Comparison of ENCODE assay signal across 1 cellular context in the genomic region with DNA sequence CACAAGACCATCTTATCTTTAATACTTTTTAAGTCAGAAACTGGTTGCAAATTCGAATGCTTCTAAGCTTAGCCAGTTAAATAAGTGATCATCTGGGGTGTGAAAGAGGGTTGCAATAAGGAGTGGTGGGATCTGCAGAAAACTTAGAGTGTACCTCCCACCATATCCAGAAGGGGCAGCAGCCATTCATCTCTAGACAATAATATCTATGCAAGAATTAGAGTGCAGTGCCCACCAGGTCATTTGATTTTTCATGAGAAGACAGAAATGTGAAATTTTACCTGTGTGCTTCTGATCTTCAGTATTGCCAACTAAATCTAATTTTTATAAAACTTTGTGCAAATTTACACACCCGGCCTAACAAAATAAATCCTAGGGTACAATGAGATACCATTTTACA.
TF ChIP-seq lines count a peak whose summit lies in the region.

No MANE protein-coding gene starts in this region.

TF ChIP-seq in H1, 55 proteins besides CTCF, POLR2A, EP300 and RAD21 (continued from another document):
- TF ChIP-seq, protein P1, sequence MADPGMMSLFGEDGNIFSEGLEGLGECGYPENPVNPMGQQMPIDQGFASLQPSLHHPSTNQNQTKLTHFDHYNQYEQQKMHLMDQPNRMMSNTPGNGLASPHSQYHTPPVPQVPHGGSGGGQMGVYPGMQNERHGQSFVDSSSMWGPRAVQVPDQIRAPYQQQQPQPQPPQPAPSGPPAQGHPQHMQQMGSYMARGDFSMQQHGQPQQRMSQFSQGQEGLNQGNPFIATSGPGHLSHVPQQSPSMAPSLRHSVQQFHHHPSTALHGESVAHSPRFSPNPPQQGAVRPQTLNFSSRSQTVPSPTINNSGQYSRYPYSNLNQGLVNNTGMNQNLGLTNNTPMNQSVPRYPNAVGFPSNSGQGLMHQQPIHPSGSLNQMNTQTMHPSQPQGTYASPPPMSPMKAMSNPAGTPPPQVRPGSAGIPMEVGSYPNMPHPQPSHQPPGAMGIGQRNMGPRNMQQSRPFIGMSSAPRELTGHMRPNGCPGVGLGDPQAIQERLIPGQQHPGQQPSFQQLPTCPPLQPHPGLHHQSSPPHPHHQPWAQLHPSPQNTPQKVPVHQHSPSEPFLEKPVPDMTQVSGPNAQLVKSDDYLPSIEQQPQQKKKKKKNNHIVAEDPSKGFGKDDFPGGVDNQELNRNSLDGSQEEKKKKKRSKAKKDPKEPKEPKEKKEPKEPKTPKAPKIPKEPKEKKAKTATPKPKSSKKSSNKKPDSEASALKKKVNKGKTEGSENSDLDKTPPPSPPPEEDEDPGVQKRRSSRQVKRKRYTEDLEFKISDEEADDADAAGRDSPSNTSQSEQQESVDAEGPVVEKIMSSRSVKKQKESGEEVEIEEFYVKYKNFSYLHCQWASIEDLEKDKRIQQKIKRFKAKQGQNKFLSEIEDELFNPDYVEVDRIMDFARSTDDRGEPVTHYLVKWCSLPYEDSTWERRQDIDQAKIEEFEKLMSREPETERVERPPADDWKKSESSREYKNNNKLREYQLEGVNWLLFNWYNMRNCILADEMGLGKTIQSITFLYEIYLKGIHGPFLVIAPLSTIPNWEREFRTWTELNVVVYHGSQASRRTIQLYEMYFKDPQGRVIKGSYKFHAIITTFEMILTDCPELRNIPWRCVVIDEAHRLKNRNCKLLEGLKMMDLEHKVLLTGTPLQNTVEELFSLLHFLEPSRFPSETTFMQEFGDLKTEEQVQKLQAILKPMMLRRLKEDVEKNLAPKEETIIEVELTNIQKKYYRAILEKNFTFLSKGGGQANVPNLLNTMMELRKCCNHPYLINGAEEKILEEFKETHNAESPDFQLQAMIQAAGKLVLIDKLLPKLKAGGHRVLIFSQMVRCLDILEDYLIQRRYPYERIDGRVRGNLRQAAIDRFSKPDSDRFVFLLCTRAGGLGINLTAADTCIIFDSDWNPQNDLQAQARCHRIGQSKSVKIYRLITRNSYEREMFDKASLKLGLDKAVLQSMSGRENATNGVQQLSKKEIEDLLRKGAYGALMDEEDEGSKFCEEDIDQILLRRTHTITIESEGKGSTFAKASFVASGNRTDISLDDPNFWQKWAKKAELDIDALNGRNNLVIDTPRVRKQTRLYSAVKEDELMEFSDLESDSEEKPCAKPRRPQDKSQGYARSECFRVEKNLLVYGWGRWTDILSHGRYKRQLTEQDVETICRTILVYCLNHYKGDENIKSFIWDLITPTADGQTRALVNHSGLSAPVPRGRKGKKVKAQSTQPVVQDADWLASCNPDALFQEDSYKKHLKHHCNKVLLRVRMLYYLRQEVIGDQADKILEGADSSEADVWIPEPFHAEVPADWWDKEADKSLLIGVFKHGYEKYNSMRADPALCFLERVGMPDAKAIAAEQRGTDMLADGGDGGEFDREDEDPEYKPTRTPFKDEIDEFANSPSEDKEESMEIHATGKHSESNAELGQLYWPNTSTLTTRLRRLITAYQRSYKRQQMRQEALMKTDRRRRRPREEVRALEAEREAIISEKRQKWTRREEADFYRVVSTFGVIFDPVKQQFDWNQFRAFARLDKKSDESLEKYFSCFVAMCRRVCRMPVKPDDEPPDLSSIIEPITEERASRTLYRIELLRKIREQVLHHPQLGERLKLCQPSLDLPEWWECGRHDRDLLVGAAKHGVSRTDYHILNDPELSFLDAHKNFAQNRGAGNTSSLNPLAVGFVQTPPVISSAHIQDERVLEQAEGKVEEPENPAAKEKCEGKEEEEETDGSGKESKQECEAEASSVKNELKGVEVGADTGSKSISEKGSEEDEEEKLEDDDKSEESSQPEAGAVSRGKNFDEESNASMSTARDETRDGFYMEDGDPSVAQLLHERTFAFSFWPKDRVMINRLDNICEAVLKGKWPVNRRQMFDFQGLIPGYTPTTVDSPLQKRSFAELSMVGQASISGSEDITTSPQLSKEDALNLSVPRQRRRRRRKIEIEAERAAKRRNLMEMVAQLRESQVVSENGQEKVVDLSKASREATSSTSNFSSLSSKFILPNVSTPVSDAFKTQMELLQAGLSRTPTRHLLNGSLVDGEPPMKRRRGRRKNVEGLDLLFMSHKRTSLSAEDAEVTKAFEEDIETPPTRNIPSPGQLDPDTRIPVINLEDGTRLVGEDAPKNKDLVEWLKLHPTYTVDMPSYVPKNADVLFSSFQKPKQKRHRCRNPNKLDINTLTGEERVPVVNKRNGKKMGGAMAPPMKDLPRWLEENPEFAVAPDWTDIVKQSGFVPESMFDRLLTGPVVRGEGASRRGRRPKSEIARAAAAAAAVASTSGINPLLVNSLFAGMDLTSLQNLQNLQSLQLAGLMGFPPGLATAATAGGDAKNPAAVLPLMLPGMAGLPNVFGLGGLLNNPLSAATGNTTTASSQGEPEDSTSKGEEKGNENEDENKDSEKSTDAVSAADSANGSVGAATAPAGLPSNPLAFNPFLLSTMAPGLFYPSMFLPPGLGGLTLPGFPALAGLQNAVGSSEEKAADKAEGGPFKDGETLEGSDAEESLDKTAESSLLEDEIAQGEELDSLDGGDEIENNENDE (IDR thresholded peaks at IDR 0.05; ENCODE audit: insufficient replicate concordance, low read length), result no peak
- TF ChIP-seq RBBP5 (IDR thresholded peaks at IDR 0.05; ENCODE audit: borderline replicate concordance, low read depth, low read length), result no peak
- TF ChIP-seq TCF12 (IDR thresholded peaks at IDR 0.05; ENCODE audit: low read depth, low read length), result no peak
- no peak for TF ChIP-seq BACH1 (IDR thresholded peaks at IDR 0.05; ENCODE audit: low read length)
- no peak for TF ChIP-seq KDM4A (IDR thresholded peaks at IDR 0.05; ENCODE audit: low read depth, low read length, severe bottlenecking)
- no peak for TF ChIP-seq CHD1 (IDR thresholded peaks at IDR 0.05; ENCODE audit: low read depth, low read length)
- TF ChIP-seq KDM1A (IDR thresholded peaks at IDR 0.05; ENCODE audit: borderline replicate concordance, low read length), result no peak
